ENCODE assay signal across 29 cellular contexts in the genomic region with DNA sequence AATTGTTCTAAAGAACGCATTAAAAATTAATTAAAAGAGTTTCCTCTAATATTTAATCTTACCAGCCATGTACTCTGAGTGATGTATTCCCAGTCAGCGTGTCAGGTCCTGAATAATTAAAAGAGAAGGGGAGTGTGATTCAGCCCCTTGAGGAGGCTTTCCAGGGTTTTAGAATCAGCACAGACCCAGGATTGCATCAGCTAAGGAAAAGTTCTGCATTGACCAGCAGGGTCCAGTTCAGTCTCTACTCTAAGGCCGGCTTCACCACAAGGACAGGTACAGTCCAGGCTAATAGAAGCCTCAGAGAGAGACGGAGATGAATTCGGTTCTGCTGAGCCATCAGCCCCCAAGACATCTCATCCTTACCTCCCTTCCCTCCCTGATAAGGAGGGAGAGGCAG.
"Had no signal": no experiment of that assay in that cellular context is flagged by ENCODE, and none has a peak within 500 bp of the region (broad histone marks: within the 10 kb centered on the region; RNA-seq: fewer than 3 reads in every experiment).

No MANE protein-coding gene starts in this region.

- H3K9me3 ChIP-seq: colonic mucosa, gastrocnemius medialis had no signal

- H3K36me3 ChIP-seq: colonic mucosa, esophagus muscularis mucosa, esophagus squamous epithelium, gastrocnemius medialis, gastroesophageal sphincter, heart left ventricle, heart right ventricle had no signal

- H3K4me1 ChIP-seq: colonic mucosa had no signal

- H3K27me3 ChIP-seq: colonic mucosa, esophagus muscularis mucosa, gastroesophageal sphincter, heart left ventricle had no signal

- H3K27ac ChIP-seq: colonic mucosa, coronary artery, epithelial cell of prostate, esophagus muscularis mucosa, esophagus squamous epithelium, foreskin keratinocyte, gastrocnemius medialis, gastroesophageal sphincter, heart left ventricle, heart right ventricle had no signal

- H3K4me3 Mint-ChIP-seq: dendritic cell treated with granulocyte-macrophage colony-stimulating factor and Interleukin-4, amounts not matched to agents 40 ng/mL and 50 ng/mL, for 4 days; effector memory CD8-positive, alpha-beta T cell; endodermal cell had no signal

- ATAC-seq: effector memory CD8-positive, alpha-beta T cell; esophagus mucosa; foreskin keratinocyte; gastrocnemius medialis; gastroesophageal sphincter; heart left ventricle; heart right ventricle had no signal

- FAIRE-seq: colon, endometrium, endothelial cell of umbilical vein, frontal cortex had no signal

- H3K27ac Mint-ChIP-seq: dendritic cell treated with granulocyte-macrophage colony-stimulating factor and Interleukin-4, amounts not matched to agents 40 ng/mL and 50 ng/mL, for 4 days; effector memory CD8-positive, alpha-beta T cell; endodermal cell had no signal

- H3K4me3 ChIP-seq: colonic mucosa, coronary artery, dorsolateral prefrontal cortex, esophagus muscularis mucosa, esophagus squamous epithelium, gastrocnemius medialis, gastroesophageal sphincter, heart left ventricle, heart right ventricle had no signal

- DNase-seq: colonic mucosa; cortex of kidney; dermis blood vessel endothelial cell; dorsolateral prefrontal cortex; effector CD4-positive, alpha-beta T cell; effector CD8-positive, alpha-beta T cell; effector memory CD4-positive, alpha-beta T cell; effector memory CD8-positive, alpha-beta T cell; endodermal cell; erythroblast; esophagus squamous epithelium; foreskin fibroblast; foreskin keratinocyte; foreskin melanocyte; gastrocnemius medialis; glutamatergic neuron; head of caudate nucleus; heart left ventricle; heart right ventricle had no signal
